Comparison of ENCODE assay signal across 13 cellular contexts in genomic region chr2:15984367-15985255, GRCh38. TPM values are rescaled to one million over a fixed set of nuclear protein-coding genes. Genes with fewer than 3 reads are reported as not detected.
A peak's percentile ranks its signal among the peaks of the same experiment; 100 is the strongest.
DNase-seq lines count a peak whose midpoint lies in the region; ATAC-seq and TF ChIP-seq lines count a peak whose summit lies in the region.
"Had no signal": no experiment of that assay in that cellular context is flagged by ENCODE, and none has a peak within 500 bp of the region (broad histone marks: within the 10 kb centered on the region; RNA-seq: fewer than 3 reads in every experiment).

No MANE protein-coding gene starts in this region.

- no peaks in the 10 kb centered on the region for H3K27me3 ChIP-seq in dorsolateral prefrontal cortex

- DNase-seq in NCI-H526 (lab: John Stamatoyannopoulos, UW) (peak; percentile 96 to 100), NCI-H526 treated with DMSO at 0.1 percent for 48 hours (lab: John Stamatoyannopoulos, UW) (no peak), dorsolateral prefrontal cortex (peak; percentile 87 to 95 (median 92)), mesenteric fat pad (ENCODE audit: low spot score) (peak; percentile 79), superior temporal gyrus (ENCODE audit: extremely low spot score) (peak; percentile 93)
- no peak for DNase-seq in activated CD4-positive, alpha-beta T cell treated with anti-CD3 and anti-CD28 coated beads, Interleukin-2, amount 50 U/mL, for 48 hours
- no peak for DNase-seq in stimulated activated CD4-positive, alpha-beta T cell treated with anti-CD3 and anti-CD28 coated beads, Interleukin-4, amount 100 ng/mL, for 24 hours
- DNase-seq: erythroblast had no signal

- no peak for ATAC-seq in GM21576 (IDR thresholded peaks at IDR 0.05; ENCODE audit: unreplicated experiment)

- TF ChIP-seq CTCF in dorsolateral prefrontal cortex (IDR thresholded peaks at IDR 0.05 in 54 of 56, conservative IDR thresholded peaks at IDR 0.05 in 2 of 56; ENCODE audit: low read depth in 1 of 56, partially characterized antibody in 56 of 56) = peak in 20 of 56 donors; percentile 6 to 42 (median 21)

- peak overlapping the region in 22 of 59 donors; percentile 0 to 37 (median 19) for H3K4me3 ChIP-seq in dorsolateral prefrontal cortex
- H3K4me3 ChIP-seq: HAP-1 had no signal

- peak overlapping the region; percentile 64 to 96 (median 91) for H3K27ac ChIP-seq in dorsolateral prefrontal cortex

- intact Hi-C loops in dorsolateral prefrontal cortex (cut with DNase I) = loop anchor here (1.0 to 2.0 kb wide), 4 partner anchors 29 to 86 kb away; no protein-coding TSS in a partner anchor

RNA-seq across cellular contexts. Expression of gene MYCN, which starts 44.3 kb away (rescaled TPM):
- total RNA-seq in dorsolateral prefrontal cortex = 10 to 100 TPM in 3 of 120 experiments, 1 to 10 TPM in 117; 1.4 to 20.5 (median 5.9) TPM
- total RNA-seq in mesenteric fat pad = 0.29 TPM
- total RNA-seq: LHCN-M2, OCI-LY7, renal cortical epithelial cell had no signal

Comparison
In these comparisons a context has a peak if more than half of its experiments do, and no peak if none do; other contexts are left out.
1. DNase-seq: peak in NCI-H526 (2 of 2), dorsolateral prefrontal cortex (10 of 10), mesenteric fat pad (single experiment) and superior temporal gyrus (single experiment); none in NCI-H526 treated with DMSO at 0.1 percent for 48 hours (single experiment), activated CD4-positive, alpha-beta T cell treated with anti-CD3 and anti-CD28 coated beads, Interleukin-2, amount 50 U/mL, for 48 hours (0 of 2) and stimulated activated CD4-positive, alpha-beta T cell treated with anti-CD3 and anti-CD28 coated beads, Interleukin-4, amount 100 ng/mL, for 24 hours (single experiment).